In genomic region chr7:157568071-157568784, GRCh38 we compare ENCODE assay signal across 8 cellular contexts.
DNase-seq lines count a peak whose midpoint lies in the region; ATAC-seq and TF ChIP-seq lines count a peak whose summit lies in the region.

No MANE protein-coding gene starts in this region.

- WGBS in heart right ventricle, 2 donors, result 44 to 45% methylated on average over 26 of the region's 26 CpGs

- H3K4me3 ChIP-seq in heart right ventricle (peak overlapping the region; percentile 23 to 71 (median 63)), muscle layer of colon (ENCODE audit: low read depth in 1 of 2, low read length in 2 of 2) (peak overlapping the region; percentile 44 to 46)

- TF ChIP-seq CTCF in heart right ventricle (IDR thresholded peaks at IDR 0.05), result no peak

- H3K4me1 ChIP-seq in heart right ventricle (peaks cover 0 to 22% (median 13%) of the 10 kb centered on the region in 9 donors), muscle layer of colon (ENCODE audit: insufficient read depth, low read length) (peaks cover 9% of the 10 kb centered on the region)

- H3K9me3 ChIP-seq in heart right ventricle, result no peaks in the 10 kb centered on the region
- H3K9me3 ChIP-seq in muscle layer of colon (ENCODE audit: low read length), result no peaks in the 10 kb centered on the region

- H3K9ac ChIP-seq in muscle layer of colon (ENCODE audit: low read length), result no peak overlapping the region

- H3K36me3 ChIP-seq in heart right ventricle, result no peaks in the 10 kb centered on the region
- no peaks in the 10 kb centered on the region for H3K36me3 ChIP-seq in muscle layer of colon (ENCODE audit: insufficient read depth, low read length)

- peak in 3 of 8 donors; percentile 4 to 30 (median 6) for ATAC-seq in heart right ventricle
- ATAC-seq in Right ventricle myocardium superior (ENCODE audit: poor library complexity), result no peak

- DNase-seq in heart right ventricle (no peak), Right ventricle myocardium superior (no peak), caudate nucleus (lab: John Stamatoyannopoulos, UW) (peak in 1 of 61 donors; percentile 16), kidney tubule cell (ENCODE audit: low spot score) (no peak), HK-2 (ENCODE audit: unreplicated experiment) (no peak), HuH-7.5 (ENCODE audit: low spot score) (no peak), NCI-H1436 treated with DMSO at 0.1 percent for 48 hours (lab: John Stamatoyannopoulos, UW) (no peak)

- H3K27ac ChIP-seq in heart right ventricle (peak overlapping the region in 8 of 10 donors; percentile 21 to 65 (median 56)), caudate nucleus (ENCODE audit: low read depth, low read length) (peak overlapping the region; percentile 86), muscle layer of colon (ENCODE audit: low read depth, low read length) (no peak overlapping the region)

- intact Hi-C loops in heart right ventricle (cut with DNase I), result no loop called here
- intact Hi-C loops in Right ventricle myocardium superior (cut with DNase I), result no loop called here

- H3K27me3 ChIP-seq in heart right ventricle (peaks cover 0 to 4% (median 0%) of the 10 kb centered on the region in 7 donors), muscle layer of colon (ENCODE audit: control insufficient read depth in 1 of 2, insufficient read depth in 2 of 2, low read length in 2 of 2) (no peaks in the 10 kb centered on the region)
